In the genomic region with DNA sequence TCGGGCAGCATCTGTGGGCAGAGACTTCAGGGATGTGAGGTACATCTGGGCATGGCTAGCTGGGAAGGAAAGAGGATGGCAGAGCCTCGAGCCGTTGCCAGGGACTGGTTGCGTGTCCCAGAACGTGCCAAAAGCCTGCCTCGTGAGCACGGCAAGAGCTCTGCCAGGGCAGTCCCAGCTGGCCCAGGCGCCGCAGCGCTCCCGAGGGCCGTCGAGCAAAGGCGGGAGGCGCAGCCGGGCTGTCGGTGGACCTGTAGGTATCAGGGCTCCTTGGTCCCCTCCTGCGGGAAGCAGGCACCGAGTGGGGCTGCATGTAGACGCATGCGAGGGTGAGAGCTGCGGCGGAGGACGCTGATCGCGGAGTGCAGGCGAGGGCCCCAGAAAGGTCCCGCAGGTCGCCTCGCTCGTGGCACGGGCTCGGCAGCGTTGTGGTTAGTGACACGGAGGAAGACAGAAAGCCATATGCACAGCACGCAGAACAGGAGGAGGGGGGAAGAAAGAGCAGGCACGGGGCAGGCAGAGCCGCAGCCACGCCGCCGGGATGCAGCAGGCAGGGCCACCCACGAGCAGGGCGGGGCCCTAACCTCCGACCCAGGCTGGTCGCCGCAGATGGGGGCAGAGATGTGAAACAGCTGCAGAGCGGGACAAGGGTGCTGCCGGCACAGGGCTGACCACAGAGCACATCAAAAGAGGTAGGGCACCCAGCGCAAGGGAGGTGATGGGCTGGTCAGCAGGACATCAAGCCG, we compare ENCODE assay signal across 9 cellular contexts. TPM values are rescaled to one million over a fixed set of nuclear protein-coding genes. Genes with fewer than 3 reads are reported as not detected.
DNase-seq lines count a peak whose midpoint lies in the region; ATAC-seq and TF ChIP-seq lines count a peak whose summit lies in the region.
"Had no signal": no experiment of that assay in that cellular context is flagged by ENCODE, and none has a peak within 500 bp of the region (broad histone marks: within the 10 kb centered on the region; RNA-seq: fewer than 3 reads in every experiment).

No MANE protein-coding gene starts in this region.

- peak overlapping the region; percentile 61 to 78 (median 66) for H3K4me3 ChIP-seq in skeletal muscle tissue (ENCODE audit: low read length in 3 of 3)

- H4K91ac ChIP-seq in H9 (ENCODE audit: insufficient read length, low read depth, low read length), result no peak overlapping the region

- H3K23ac ChIP-seq in H9 (ENCODE audit: insufficient read length, low read depth, low read length), result no peak overlapping the region

- no peak overlapping the region for H2BK120ac ChIP-seq in H9 (ENCODE audit: low read depth, low read length, poor library complexity, severe bottlenecking)

- no peak overlapping the region for H3K27ac Mint-ChIP-seq in H9

- no peaks in the 10 kb centered on the region for H3K4me1 ChIP-seq in H9 (ENCODE audit: insufficient read depth, low read length)
- peaks cover 12 to 56% (median 24%) of the 10 kb centered on the region in 3 donors for H3K4me1 ChIP-seq in skeletal muscle tissue (ENCODE audit: control insufficient read depth in 3 of 3, insufficient read depth in 3 of 3, low read length in 3 of 3)

- no peak overlapping the region for H2AFZ ChIP-seq in H9 (ENCODE audit: low read length)

- no peak for DNase-seq in H9
- peak; percentile 30 for DNase-seq in activated T-cell treated with anti-CD3 and anti-CD28 coated beads, Interleukin-2, amount 50 U/mL, for 4 hours
- DNase-seq in Right ventricle myocardium superior, result peak; percentile 64
- no peak for DNase-seq in erythroblast (lab: John Stamatoyannopoulos, UW)
- DNase-seq in HEK293T (ENCODE audit: extremely low spot score), result no peak

- no peaks in the 10 kb centered on the region for H3K9me3 ChIP-seq in H9 (ENCODE audit: control insufficient read depth, low read depth, low read length)
- no peaks in the 10 kb centered on the region for H3K9me3 ChIP-seq in skeletal muscle tissue (ENCODE audit: control insufficient read depth in 3 of 3, low read length in 3 of 3)

- no peak for TF ChIP-seq CTCF in H9 (conservative IDR thresholded peaks at IDR 0.05)

- no peak overlapping the region for H3T11ph ChIP-seq in H9 (ENCODE audit: low read length)

- CTCF ChIA-PET in HEK293T (lab: Yijun Ruan, JAX), result interaction anchor here (0.7 to 1.0 kb wide), 2 partner anchors 130 to 177 kb away, joined by 3 read pairs; no protein-coding TSS in a partner anchor

- H3K23me2 ChIP-seq in H9 (ENCODE audit: insufficient read length, low read depth, low read length, poor library complexity, severe bottlenecking), result no peaks in the 10 kb centered on the region

- H2BK12ac ChIP-seq in H9 (ENCODE audit: insufficient read length, low read depth, low read length), result no peak overlapping the region

- H3K27ac ChIP-seq in H9 (ENCODE audit: insufficient read length, low read depth, low read length) (no peak overlapping the region), skeletal muscle tissue (ENCODE audit: low read depth, low read length) (peak overlapping the region; percentile 40)

- H3K9ac ChIP-seq in H9 (ENCODE audit: extremely low read depth, insufficient read length, low read length), result no peak overlapping the region
- peak overlapping the region; percentile 38 to 76 (median 51) for H3K9ac ChIP-seq in skeletal muscle tissue (ENCODE audit: low read depth in 1 of 3, low read length in 3 of 3)

- peak overlapping the region; percentile 57; the same call in 1 of the 2 replicates for H3K14ac ChIP-seq in H9 (ENCODE audit: insufficient read depth, low read length)

- no peak overlapping the region for H2BK5ac ChIP-seq in H9 (ENCODE audit: insufficient read length, low read length)

- no peak overlapping the region for H2BK20ac ChIP-seq in H9 (ENCODE audit: low read depth, low read length, poor library complexity, severe bottlenecking)

- POLR2A ChIA-PET in HEK293T (lab: Yijun Ruan, JAX), result no interaction called here

- peak; percentile 72 to 76 for ATAC-seq in activated T-cell treated with anti-CD3 and anti-CD28 coated beads, Interleukin-2, amount 50 U/mL, for 4 hours
- ATAC-seq in Right ventricle myocardium superior (ENCODE audit: poor library complexity), result peak; percentile 30
- no peak for ATAC-seq in HG02763 (IDR thresholded peaks at IDR 0.05; ENCODE audit: unreplicated experiment)
- ATAC-seq in HG02610 (IDR thresholded peaks at IDR 0.05; ENCODE audit: unreplicated experiment), result no peak

- H3K4me3 Mint-ChIP-seq in H9, result peak overlapping the region in 1 of 2 experiments; percentile 65; a peak in 2 of 5 replicates
- H3K4me3 Mint-ChIP-seq in activated T-cell treated with anti-CD3 and anti-CD28 coated beads, Interleukin-2, amount 50 U/mL, for 4 hours, result peak overlapping the region; percentile 68

- no peak overlapping the region for H3K4me2 ChIP-seq in H9 (ENCODE audit: insufficient read depth, insufficient read length, low read length)

- no peaks in the 10 kb centered on the region for H3K79me2 ChIP-seq in H9 (ENCODE audit: insufficient read depth, low read length)

- H2AK5ac ChIP-seq in H9 (ENCODE audit: insufficient read length, low read length), result no peak overlapping the region

- H3K36me3 Mint-ChIP-seq in H9 (ENCODE audit: insufficient read depth in 1 of 3, low read depth in 3 of 3), result no peaks in the 10 kb centered on the region
- H3K36me3 Mint-ChIP-seq in activated T-cell treated with anti-CD3 and anti-CD28 coated beads, Interleukin-2, amount 50 U/mL, for 4 hours (ENCODE audit: insufficient read depth), result no peaks in the 10 kb centered on the region

- no peaks in the 10 kb centered on the region for H3K9me3 Mint-ChIP-seq in H9
- H3K9me3 Mint-ChIP-seq in activated T-cell treated with anti-CD3 and anti-CD28 coated beads, Interleukin-2, amount 50 U/mL, for 4 hours, result no peaks in the 10 kb centered on the region

- no peaks in the 10 kb centered on the region for H3K79me1 ChIP-seq in H9 (ENCODE audit: insufficient read depth, low read depth, low read length, poor library complexity, severe bottlenecking)

- no peak overlapping the region for H2BK15ac ChIP-seq in H9 (ENCODE audit: low read depth, low read length)

- H4K8ac ChIP-seq in H9 (replicated peaks; ENCODE audit: insufficient read length, low read depth, low read length), result no peak overlapping the region

- no peak overlapping the region for H4K5ac ChIP-seq in H9 (ENCODE audit: insufficient read length, low read depth, low read length)

- WGBS in H9 (ENCODE audit: extremely low coverage, insufficient read length, low lambda C conversion rate), result no CpG with 5 or more reads among the region's 50 CpGs

- TF ChIP-seq POLR2A in erythroblast (IDR thresholded peaks at IDR 0.05; ENCODE audit: low read length), result no peak

- intact Hi-C loops in Right ventricle myocardium superior (cut with DNase I), result no loop called here

- peaks cover 2 to 7% of the 10 kb centered on the region in 2 experiments; a peak in 3 of 4 replicates for H3K4me1 Mint-ChIP-seq in H9
- H3K4me1 Mint-ChIP-seq in activated T-cell treated with anti-CD3 and anti-CD28 coated beads, Interleukin-2, amount 50 U/mL, for 4 hours (ENCODE audit: low read depth), result peaks cover 56% of the 10 kb centered on the region

- H3K18ac ChIP-seq in H9 (ENCODE audit: insufficient read length, low read depth, low read length), result no peak overlapping the region

- H3K36me3 ChIP-seq in skeletal muscle tissue (ENCODE audit: control insufficient read depth in 3 of 3, insufficient read depth in 3 of 3, low read length in 3 of 3), result peaks cover 0 to 3% (median 0%) of the 10 kb centered on the region in 3 donors

- peaks cover 18% of the 10 kb centered on the region for H3K27me3 Mint-ChIP-seq in H9 (ENCODE audit: low read depth)
- H3K27me3 Mint-ChIP-seq in activated T-cell treated with anti-CD3 and anti-CD28 coated beads, Interleukin-2, amount 50 U/mL, for 4 hours (ENCODE audit: low read depth), result no peaks in the 10 kb centered on the region

- no peaks in the 10 kb centered on the region for H4K20me1 ChIP-seq in H9 (ENCODE audit: control insufficient read depth, insufficient read depth, insufficient read length)

- H3K56ac ChIP-seq in H9 (ENCODE audit: insufficient read length, low read depth, low read length), result no peak overlapping the region

- H3K27me3 ChIP-seq in H9 (ENCODE audit: insufficient read depth, low read length), result no peaks in the 10 kb centered on the region
- H3K27me3 ChIP-seq in skeletal muscle tissue (ENCODE audit: control insufficient read depth in 3 of 3, insufficient read depth in 3 of 3, low read length in 3 of 3), result peaks cover 40 to 80% (median 41%) of the 10 kb centered on the region in 3 donors

- H3K4ac ChIP-seq in H9 (ENCODE audit: low read depth, low read length), result no peak overlapping the region

TF ChIP-seq in HEK293T, 16 proteins besides CTCF, POLR2A, EP300 and RAD21:
- TF ChIP-seq, protein P1, sequence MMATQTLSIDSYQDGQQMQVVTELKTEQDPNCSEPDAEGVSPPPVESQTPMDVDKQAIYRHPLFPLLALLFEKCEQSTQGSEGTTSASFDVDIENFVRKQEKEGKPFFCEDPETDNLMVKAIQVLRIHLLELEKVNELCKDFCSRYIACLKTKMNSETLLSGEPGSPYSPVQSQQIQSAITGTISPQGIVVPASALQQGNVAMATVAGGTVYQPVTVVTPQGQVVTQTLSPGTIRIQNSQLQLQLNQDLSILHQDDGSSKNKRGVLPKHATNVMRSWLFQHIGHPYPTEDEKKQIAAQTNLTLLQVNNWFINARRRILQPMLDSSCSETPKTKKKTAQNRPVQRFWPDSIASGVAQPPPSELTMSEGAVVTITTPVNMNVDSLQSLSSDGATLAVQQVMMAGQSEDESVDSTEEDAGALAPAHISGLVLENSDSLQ (IDR thresholded peaks at IDR 0.05), result no peak
- TF ChIP-seq TARDBP (IDR thresholded peaks at IDR 0.05) (no peak), HDGF (IDR thresholded peaks at IDR 0.05; ENCODE audit: borderline replicate concordance) (no peak), FOXM1 (IDR thresholded peaks at IDR 0.05; ENCODE audit: borderline replicate concordance) (no peak), L3MBTL2 (conservative IDR thresholded peaks at IDR 0.05) (no peak), FOXK2 (IDR thresholded peaks at IDR 0.05) (no peak), BHLHE40 (IDR thresholded peaks at IDR 0.05; ENCODE audit: borderline replicate concordance) (no peak)

RNA-seq across cellular contexts. Expression of a gene that starts 18.0 kb away (rescaled TPM):
- total RNA-seq in H9 (2021) (not detected in 2 replicates), Right ventricle myocardium superior (23.0 TPM), skeletal muscle tissue (29.2 TPM)
- total RNA-seq in activated T-cell treated with anti-CD3 and anti-CD28 coated beads, Interleukin-2, amount 50 U/mL, for 4 hours, result 10 to 100 TPM; 34.6 to 71.7 (median 60.6) TPM

RNA-seq across cellular contexts. Expression of a gene that starts 20.8 kb away (rescaled TPM):
- total RNA-seq in H9 (2021) (not detected in 2 replicates), Right ventricle myocardium superior (5.8 TPM), skeletal muscle tissue (1.0 TPM)
- under 1 TPM in 2 of 3 donors, not detected in 1; 0.08 to 0.20 TPM for total RNA-seq in activated T-cell treated with anti-CD3 and anti-CD28 coated beads, Interleukin-2, amount 50 U/mL, for 4 hours
- total RNA-seq: fibroblast of lung had no signal

RNA-seq across cellular contexts. Expression of a gene that starts 32.1 kb away (rescaled TPM):
- not detected in 2 replicates for total RNA-seq in H9 (2021)
- not detected for total RNA-seq in activated T-cell treated with anti-CD3 and anti-CD28 coated beads, Interleukin-2, amount 50 U/mL, for 4 hours
- total RNA-seq in Right ventricle myocardium superior, result not detected
- total RNA-seq in skeletal muscle tissue, result 2,937 TPM
- total RNA-seq: fibroblast of lung had no signal

RNA-seq across cellular contexts. Expression of a gene that starts 36.1 kb away (rescaled TPM):
- total RNA-seq in H9 (2021) (not detected in 2 replicates), Right ventricle myocardium superior (not detected), skeletal muscle tissue (not detected)
- not detected for total RNA-seq in activated T-cell treated with anti-CD3 and anti-CD28 coated beads, Interleukin-2, amount 50 U/mL, for 4 hours
- total RNA-seq: fibroblast of lung had no signal

RNA-seq across cellular contexts. Expression of a gene that starts 48.6 kb away (rescaled TPM):
- total RNA-seq in H9 (2021) (not detected in 2 replicates), Right ventricle myocardium superior (35.7 TPM), skeletal muscle tissue (4,042 TPM)
- total RNA-seq in activated T-cell treated with anti-CD3 and anti-CD28 coated beads, Interleukin-2, amount 50 U/mL, for 4 hours, result not detected
- total RNA-seq: fibroblast of lung had no signal

Comparison
In these comparisons a context has a peak if more than half of its experiments do, and no peak if none do; other contexts are left out.
1. DNase-seq: peak in activated T-cell treated with anti-CD3 and anti-CD28 coated beads, Interleukin-2, amount 50 U/mL, for 4 hours (single experiment) and Right ventricle myocardium superior (single experiment); none in H9 (single experiment), erythroblast (0 of 2) and HEK293T (single experiment).
2. ATAC-seq: peak in activated T-cell treated with anti-CD3 and anti-CD28 coated beads, Interleukin-2, amount 50 U/mL, for 4 hours (2 of 2) and Right ventricle myocardium superior (single experiment); none in HG02763 (single experiment) and HG02610 (single experiment).
3. RNA of a gene that starts 18.0 kb away (total RNA-seq): 34.6 to 71.7 TPM in activated T-cell treated with anti-CD3 and anti-CD28 coated beads, Interleukin-2, amount 50 U/mL, for 4 hours, 29.2 TPM in skeletal muscle tissue (single experiment) and 23.0 TPM in Right ventricle myocardium superior (single experiment); not detected in H9; every median in the first group is over 10 times any median in the second.
4. RNA of a gene that starts 32.1 kb away (total RNA-seq): 2,937 TPM in skeletal muscle tissue (single experiment); not detected in activated T-cell treated with anti-CD3 and anti-CD28 coated beads, Interleukin-2, amount 50 U/mL, for 4 hours, not detected in Right ventricle myocardium superior (single experiment) and not detected in H9; every median in the first group is over 1,000 times any median in the second.